ENCODE assay signal across 8 cellular contexts in the genomic region with DNA sequence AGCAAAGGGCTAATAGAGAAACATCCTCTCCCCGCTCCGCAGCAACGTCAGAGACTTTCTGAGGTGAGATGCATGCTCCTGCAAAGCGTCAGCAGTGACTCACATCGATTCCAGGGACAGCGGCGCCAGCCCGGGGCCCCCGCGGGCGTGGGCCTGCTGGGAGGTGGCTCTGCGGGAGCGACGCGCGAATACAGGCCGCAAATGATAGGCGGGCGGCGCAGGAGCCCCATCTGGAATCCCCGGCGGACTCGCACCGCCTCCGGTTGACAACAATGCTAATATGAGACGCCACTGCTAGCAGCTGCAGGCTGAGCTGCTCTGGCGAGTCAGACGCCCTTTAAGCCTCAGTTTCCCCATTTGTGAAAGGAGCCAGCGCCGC. TPM values are rescaled to one million over a fixed set of nuclear protein-coding genes. Genes with fewer than 3 reads are reported as not detected.
DNase-seq lines count a peak whose midpoint lies in the region; ATAC-seq and TF ChIP-seq lines count a peak whose summit lies in the region.

No MANE protein-coding gene starts in this region.

- H2AFZ ChIP-seq in OCI-LY1 (ENCODE audit: low read length), result no peak overlapping the region

- POLR2A ChIA-PET in naive thymus-derived CD4-positive, alpha-beta T cell (lab: Charles Lee), result interaction anchor here (1.2 to 3.7 kb wide), 7 partner anchors 12 to 96 kb away, joined by 6 to 60 read pairs (median 9); a partner anchor contains a TSS

- H3K36me3 ChIP-seq in OCI-LY1 (ENCODE audit: insufficient read depth, low read length), result peaks cover 39% of the 10 kb centered on the region
- peaks cover 6 to 39% (median 7%) of the 10 kb centered on the region in 3 donors for H3K36me3 ChIP-seq in esophagus squamous epithelium
- peaks cover 2 to 18% (median 3%) of the 10 kb centered on the region in 3 experiments for H3K36me3 ChIP-seq in naive thymus-derived CD4-positive, alpha-beta T cell (ENCODE audit: control insufficient read depth in 2 of 3, insufficient read depth in 3 of 3, low read length in 3 of 3)

- ATAC-seq in HG03095 (IDR thresholded peaks at IDR 0.05; ENCODE audit: unreplicated experiment) (peak; percentile 15), GM18861 (IDR thresholded peaks at IDR 0.05; ENCODE audit: unreplicated experiment) (no peak)
- ATAC-seq in naive thymus-derived CD4-positive, alpha-beta T cell, result peak; percentile 58
- ATAC-seq in stimulated activated effector memory CD8-positive, alpha-beta T cell treated with anti-CD3 and anti-CD28 coated beads, Interleukin-12 subunit alpha, Interleukin-12 subunit beta, amount 100 ng/mL, for 72 hours, result peak; percentile 78

- no peaks in the 10 kb centered on the region for H3K27me3 ChIP-seq in OCI-LY1 (ENCODE audit: insufficient read depth, low read length)
- no peaks in the 10 kb centered on the region for H3K27me3 ChIP-seq in esophagus squamous epithelium
- no peaks in the 10 kb centered on the region for H3K27me3 ChIP-seq in naive thymus-derived CD4-positive, alpha-beta T cell (ENCODE audit: control insufficient read depth in 2 of 2, insufficient read depth in 2 of 2, low read length in 2 of 2)

- H3K4me1 ChIP-seq in OCI-LY1 (ENCODE audit: insufficient read depth, low read length, severe bottlenecking), result peaks cover 17% of the 10 kb centered on the region
- peaks cover 34 to 83% (median 41%) of the 10 kb centered on the region in 3 donors for H3K4me1 ChIP-seq in esophagus squamous epithelium
- peaks cover 10 to 15% of the 10 kb centered on the region in 2 donors for H3K4me1 ChIP-seq in naive thymus-derived CD4-positive, alpha-beta T cell (ENCODE audit: control insufficient read depth in 2 of 2, insufficient read depth in 2 of 2, low read length in 2 of 2)

- 1 to 7% methylated on average over 3 to 12 of the region's 30 CpGs for WGBS in esophagus squamous epithelium, 2 donors

- peak overlapping the region; percentile 77 for H3K4me2 ChIP-seq in OCI-LY1 (ENCODE audit: low read length)

- peaks cover 25% of the 10 kb centered on the region for H3K79me2 ChIP-seq in OCI-LY1 (ENCODE audit: insufficient read depth, low read length)

- H3K27me3 Mint-ChIP-seq in activated T-cell treated with anti-CD3 and anti-CD28 coated beads, Interleukin-2, amount 50 U/mL, for 24 hours, result no peaks in the 10 kb centered on the region
- no peaks in the 10 kb centered on the region for H3K27me3 Mint-ChIP-seq in naive thymus-derived CD4-positive, alpha-beta T cell

- peak overlapping the region; percentile 99 for H3K4me3 ChIP-seq in GM12865 (ENCODE audit: low read depth, low read length)
- peak overlapping the region; percentile 78 for H3K4me3 ChIP-seq in OCI-LY1 (ENCODE audit: low read depth, low read length, poor library complexity, severe bottlenecking)
- peak overlapping the region; percentile 87 to 98 (median 90) for H3K4me3 ChIP-seq in esophagus squamous epithelium
- H3K4me3 ChIP-seq in naive thymus-derived CD4-positive, alpha-beta T cell (ENCODE audit: low read length), result peak overlapping the region; percentile 93

- CTCF ChIA-PET in naive thymus-derived CD4-positive, alpha-beta T cell (lab: Charles Lee), result interaction anchor here (1.7 kb wide), 1 partner anchor 16 kb away, joined by 7 read pairs; a partner anchor contains a TSS

- H3K27ac Mint-ChIP-seq in activated T-cell treated with anti-CD3 and anti-CD28 coated beads, Interleukin-2, amount 50 U/mL, for 24 hours, result peak overlapping the region; percentile 99
- peak overlapping the region; percentile 95 to 99 (median 98) for H3K27ac Mint-ChIP-seq in naive thymus-derived CD4-positive, alpha-beta T cell
- peak overlapping the region; percentile 90 for H3K27ac Mint-ChIP-seq in stimulated activated effector memory CD8-positive, alpha-beta T cell treated with anti-CD3 and anti-CD28 coated beads, Interleukin-12 subunit alpha, Interleukin-12 subunit beta, amount 100 ng/mL, for 72 hours

- H3F3A ChIP-seq in OCI-LY1 (ENCODE audit: insufficient read depth, low read length), result no peaks in the 10 kb centered on the region

- H3K36me3 Mint-ChIP-seq in activated T-cell treated with anti-CD3 and anti-CD28 coated beads, Interleukin-2, amount 50 U/mL, for 24 hours (ENCODE audit: low read depth), result peaks cover 52% of the 10 kb centered on the region
- peaks cover 0 to 12% (median 8%) of the 10 kb centered on the region in 5 donors for H3K36me3 Mint-ChIP-seq in naive thymus-derived CD4-positive, alpha-beta T cell
- H3K36me3 Mint-ChIP-seq in stimulated activated effector memory CD8-positive, alpha-beta T cell treated with anti-CD3 and anti-CD28 coated beads, Interleukin-12 subunit alpha, Interleukin-12 subunit beta, amount 100 ng/mL, for 72 hours, result peaks cover 62% of the 10 kb centered on the region

- peaks cover 47% of the 10 kb centered on the region for H3K4me1 Mint-ChIP-seq in activated T-cell treated with anti-CD3 and anti-CD28 coated beads, Interleukin-2, amount 50 U/mL, for 24 hours (ENCODE audit: low read depth)
- peaks cover 21 to 52% (median 45%) of the 10 kb centered on the region in 7 donors for H3K4me1 Mint-ChIP-seq in naive thymus-derived CD4-positive, alpha-beta T cell
- H3K4me1 Mint-ChIP-seq in stimulated activated effector memory CD8-positive, alpha-beta T cell treated with anti-CD3 and anti-CD28 coated beads, Interleukin-12 subunit alpha, Interleukin-12 subunit beta, amount 100 ng/mL, for 72 hours, result peaks cover 39% of the 10 kb centered on the region

- H3K9me3 ChIP-seq in OCI-LY1 (ENCODE audit: low read length), result no peaks in the 10 kb centered on the region
- no peaks in the 10 kb centered on the region for H3K9me3 ChIP-seq in esophagus squamous epithelium
- H3K9me3 ChIP-seq in naive thymus-derived CD4-positive, alpha-beta T cell (ENCODE audit: control insufficient read depth in 2 of 3, low read length in 3 of 3), result no peaks in the 10 kb centered on the region

- no peaks in the 10 kb centered on the region for H4K20me1 ChIP-seq in OCI-LY1 (ENCODE audit: insufficient read depth, low read length)

- no peaks in the 10 kb centered on the region for H3K9me2 ChIP-seq in OCI-LY1 (ENCODE audit: low read depth, low read length)

- H3K27ac ChIP-seq in OCI-LY1 (ENCODE audit: low read depth, low read length, poor library complexity, severe bottlenecking), result peak overlapping the region; percentile 22
- peak overlapping the region; percentile 91 to 99 (median 96) for H3K27ac ChIP-seq in esophagus squamous epithelium
- peak overlapping the region; percentile 99 for H3K27ac ChIP-seq in naive thymus-derived CD4-positive, alpha-beta T cell (ENCODE audit: low read depth, low read length)

- intact Hi-C loops in esophagus squamous epithelium (cut with DNase I), result no loop called here
- intact Hi-C loops in naive thymus-derived CD4-positive, alpha-beta T cell (cut with micrococcal nuclease), result loop anchor here (5.0 to 10.0 kb wide), 3 partner anchors 497 to 1761 kb away; a partner anchor contains a TSS

- no peak for TF ChIP-seq CTCF in GM12865 (IDR thresholded peaks at IDR 0.05; ENCODE audit: insufficient read depth, low read depth, low read length, missing control alignments)
- TF ChIP-seq CTCF in OCI-LY1 (IDR thresholded peaks at IDR 0.05; ENCODE audit: low read length), result no peak
- TF ChIP-seq CTCF in esophagus squamous epithelium (IDR thresholded peaks at IDR 0.05), result no peak

- peak overlapping the region; percentile 94 for H3K4me3 Mint-ChIP-seq in activated T-cell treated with anti-CD3 and anti-CD28 coated beads, Interleukin-2, amount 50 U/mL, for 24 hours
- peak overlapping the region; percentile 90 to 99 (median 96) for H3K4me3 Mint-ChIP-seq in naive thymus-derived CD4-positive, alpha-beta T cell
- H3K4me3 Mint-ChIP-seq in stimulated activated effector memory CD8-positive, alpha-beta T cell treated with anti-CD3 and anti-CD28 coated beads, Interleukin-12 subunit alpha, Interleukin-12 subunit beta, amount 100 ng/mL, for 72 hours, result peak overlapping the region; percentile 80

- DNase-seq in GM12865 (ENCODE audit: low read depth) (peak; percentile 77), esophagus squamous epithelium (lab: John Stamatoyannopoulos, UW) (no peak)
- DNase-seq in activated T-cell treated with anti-CD3 and anti-CD28 coated beads, Interleukin-2, amount 50 U/mL, for 24 hours, result peak; percentile 90
- DNase-seq in naive thymus-derived CD4-positive, alpha-beta T cell, result peak; percentile 63 to 94 (median 80)
- DNase-seq in stimulated activated effector memory CD8-positive, alpha-beta T cell treated with anti-CD3 and anti-CD28 coated beads, Interleukin-12 subunit alpha, Interleukin-12 subunit beta, amount 100 ng/mL, for 72 hours (ENCODE audit: low spot score in 2 of 2), result peak; percentile 72 to 90

- H3K9me3 Mint-ChIP-seq in activated T-cell treated with anti-CD3 and anti-CD28 coated beads, Interleukin-2, amount 50 U/mL, for 24 hours, result no peaks in the 10 kb centered on the region
- H3K9me3 Mint-ChIP-seq in naive thymus-derived CD4-positive, alpha-beta T cell, result peaks cover 0 to 3% (median 0%) of the 10 kb centered on the region in 11 donors
- H3K9me3 Mint-ChIP-seq in stimulated activated effector memory CD8-positive, alpha-beta T cell treated with anti-CD3 and anti-CD28 coated beads, Interleukin-12 subunit alpha, Interleukin-12 subunit beta, amount 100 ng/mL, for 72 hours, result no peaks in the 10 kb centered on the region

- TF ChIP-seq POLR2A in esophagus squamous epithelium (IDR thresholded peaks at IDR 0.05), result peak in 2 of 4 donors; percentile 5 to 32

- peak overlapping the region; percentile 78 for H3K9ac ChIP-seq in OCI-LY1 (ENCODE audit: low read length)

RNA-seq across cellular contexts. Expression of a gene that starts 0.6 kb away (rescaled TPM):
- 10 to 100 TPM; 80.1 to 98.5 (median 84.5) TPM for total RNA-seq in esophagus squamous epithelium
- total RNA-seq in naive thymus-derived CD4-positive, alpha-beta T cell, result 100 to 1,000 TPM in 1 of 5 experiments, 10 to 100 TPM in 4; 60.7 to 122 (median 72.4) TPM
- polyA plus RNA-seq in naive thymus-derived CD4-positive, alpha-beta T cell, result 10 to 100 TPM; 22.8 to 40.6 TPM

RNA-seq across cellular contexts. Expression of a gene that starts 15.9 kb away (rescaled TPM):
- total RNA-seq in esophagus squamous epithelium, result 10 to 100 TPM; 18.7 to 36.8 (median 20.9) TPM
- total RNA-seq in naive thymus-derived CD4-positive, alpha-beta T cell, result 10 to 100 TPM; 36.9 to 65.9 (median 42.7) TPM
- 1 to 10 TPM; 1.7 to 2.7 TPM for polyA plus RNA-seq in naive thymus-derived CD4-positive, alpha-beta T cell

RNA-seq across cellular contexts. Expression of a gene that starts 44.7 kb away (rescaled TPM):
- 1 to 10 TPM; 2.0 to 4.5 (median 3.2) TPM for total RNA-seq in esophagus squamous epithelium
- 1 to 10 TPM in 2 of 5 experiments, under 1 TPM in 3; 0.31 to 1.8 (median 0.94) TPM for total RNA-seq in naive thymus-derived CD4-positive, alpha-beta T cell
- under 1 TPM; 0.60 to 0.89 TPM for polyA plus RNA-seq in naive thymus-derived CD4-positive, alpha-beta T cell

Comparison
In these comparisons a context has a peak if more than half of its experiments do, and no peak if none do; other contexts are left out.
1. H3K27ac ChIP-seq: peak in every context shown above with its lines; median percentile 99 in naive thymus-derived CD4-positive, alpha-beta T cell; 96 in esophagus squamous epithelium; 22 in OCI-LY1.